ENCODE assay signal across 1 cellular context in the genomic region with DNA sequence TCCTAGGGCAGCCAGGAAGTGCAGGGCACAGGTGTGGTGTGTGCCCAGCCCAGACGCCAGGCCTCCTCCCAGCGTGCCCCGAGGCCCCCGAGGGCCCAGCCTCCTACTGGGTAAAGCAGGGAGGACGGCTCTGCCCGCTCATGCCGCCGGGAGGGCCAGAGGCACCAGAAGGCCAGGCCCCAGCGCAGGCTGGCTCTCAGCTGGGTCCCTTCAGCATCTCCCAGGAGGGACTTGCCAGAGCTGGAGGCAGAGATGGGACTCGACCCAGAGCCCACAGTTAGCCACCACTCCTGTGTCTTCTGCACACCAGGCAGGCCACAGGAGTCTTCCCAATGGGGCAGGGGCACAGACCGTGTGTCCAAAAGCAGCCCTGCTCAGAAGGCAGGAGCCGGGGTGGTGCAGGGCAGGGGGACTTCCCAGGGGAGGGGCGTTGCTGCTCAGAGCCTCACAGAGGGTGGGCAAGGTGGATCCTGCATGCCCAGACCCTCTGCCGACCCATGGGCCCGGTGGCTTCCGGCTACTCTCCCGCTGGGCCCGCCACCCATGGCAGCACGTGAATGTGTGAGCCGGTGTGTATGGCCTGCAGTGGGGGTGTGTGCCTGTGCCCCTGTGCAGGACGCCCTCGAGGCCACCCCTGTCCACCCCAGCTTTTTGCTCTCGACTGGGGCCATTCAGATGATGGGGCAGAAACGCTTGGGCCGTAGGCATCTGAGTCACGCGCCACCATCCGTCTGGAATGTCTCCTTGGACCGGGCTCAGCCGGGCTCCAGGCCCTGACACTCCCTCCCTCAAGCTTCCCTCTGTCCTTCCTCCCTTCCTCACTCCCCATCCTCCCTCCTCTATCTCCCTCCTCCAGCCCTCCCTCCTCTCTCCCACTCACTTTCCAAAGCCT.
TF ChIP-seq lines count a peak whose summit lies in the region.

No MANE protein-coding gene starts in this region.

TF ChIP-seq in IMR-90, 13 proteins besides CTCF, POLR2A, EP300 and RAD21:
- TF ChIP-seq, protein P1, sequence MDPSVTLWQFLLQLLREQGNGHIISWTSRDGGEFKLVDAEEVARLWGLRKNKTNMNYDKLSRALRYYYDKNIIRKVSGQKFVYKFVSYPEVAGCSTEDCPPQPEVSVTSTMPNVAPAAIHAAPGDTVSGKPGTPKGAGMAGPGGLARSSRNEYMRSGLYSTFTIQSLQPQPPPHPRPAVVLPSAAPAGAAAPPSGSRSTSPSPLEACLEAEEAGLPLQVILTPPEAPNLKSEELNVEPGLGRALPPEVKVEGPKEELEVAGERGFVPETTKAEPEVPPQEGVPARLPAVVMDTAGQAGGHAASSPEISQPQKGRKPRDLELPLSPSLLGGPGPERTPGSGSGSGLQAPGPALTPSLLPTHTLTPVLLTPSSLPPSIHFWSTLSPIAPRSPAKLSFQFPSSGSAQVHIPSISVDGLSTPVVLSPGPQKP (IDR thresholded peaks at IDR 0.05; ENCODE audit: borderline replicate concordance, low read depth, low read length) = no peak
- TF ChIP-seq MXI1 (IDR thresholded peaks at IDR 0.05; ENCODE audit: borderline replicate concordance, low read depth, low read length) (no peak), RCOR1 (IDR thresholded peaks at IDR 0.05; ENCODE audit: insufficient replicate concordance, low read length) (no peak), FOS (IDR thresholded peaks at IDR 0.05; ENCODE audit: low read depth, low read length) (no peak), MAFK (IDR thresholded peaks at IDR 0.05; ENCODE audit: low read depth, low read length) (no peak), SMC3 (IDR thresholded peaks at IDR 0.05; ENCODE audit: low read depth, low read length) (no peak), CHD1 (IDR thresholded peaks at IDR 0.05; ENCODE audit: low read depth, low read length) (no peak), NFE2L2 (IDR thresholded peaks at IDR 0.05; ENCODE audit: low read depth, low read length) (no peak), BHLHE40 (IDR thresholded peaks at IDR 0.05; ENCODE audit: low read depth, low read length) (no peak), CEBPB (IDR thresholded peaks at IDR 0.05; ENCODE audit: low read depth, low read length) (no peak), RFX5 (IDR thresholded peaks at IDR 0.05; ENCODE audit: low read depth, low read length) (no peak), MAZ (IDR thresholded peaks at IDR 0.05; ENCODE audit: borderline replicate concordance, low read depth, low read length) (no peak)
- TF ChIP-seq, protein P2, sequence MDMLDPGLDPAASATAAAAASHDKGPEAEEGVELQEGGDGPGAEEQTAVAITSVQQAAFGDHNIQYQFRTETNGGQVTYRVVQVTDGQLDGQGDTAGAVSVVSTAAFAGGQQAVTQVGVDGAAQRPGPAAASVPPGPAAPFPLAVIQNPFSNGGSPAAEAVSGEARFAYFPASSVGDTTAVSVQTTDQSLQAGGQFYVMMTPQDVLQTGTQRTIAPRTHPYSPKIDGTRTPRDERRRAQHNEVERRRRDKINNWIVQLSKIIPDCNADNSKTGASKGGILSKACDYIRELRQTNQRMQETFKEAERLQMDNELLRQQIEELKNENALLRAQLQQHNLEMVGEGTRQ (IDR thresholded peaks at IDR 0.05; ENCODE audit: low read depth, low read length) = no peak
TF ChIP-seq in IMR-90: peak in this region for 0.
